ENCODE assay signal across 37 cellular contexts in genomic region chr13:105019073-105019472, GRCh38.
"Had no signal": no experiment of that assay in that cellular context is flagged by ENCODE, and none has a peak within 500 bp of the region (broad histone marks: within the 10 kb centered on the region; RNA-seq: fewer than 3 reads in every experiment).

No MANE protein-coding gene starts in this region.

- H3K9me3 ChIP-seq: adrenal gland, body of pancreas, breast epithelium had no signal

- H3K4me1 Mint-ChIP-seq: activated B cell treated with CpG ODN at 0.5 μM for 24 hours; activated CD4-positive, alpha-beta T cell treated with anti-CD3 and anti-CD28 coated beads, Interleukin-2, amount 10 ng/mL, durations not matched to agents 24 days and 14 days; activated naive CD8-positive, alpha-beta T cell treated with anti-CD3 and anti-CD28 coated beads for 36 hours; activated T-helper 17 cell treated with anti-CD3 and anti-CD28 coated beads, Interleukin-2, amount 50 U/mL, for 72 hours had no signal

- H3K27ac ChIP-seq: adrenal gland, body of pancreas, brain microvascular endothelial cell, breast epithelium, VCaP had no signal

- H3K27ac Mint-ChIP-seq: activated B cell treated with CpG ODN at 0.5 μM for 24 hours; activated CD4-positive, alpha-beta memory T cell treated with anti-CD3 and anti-CD28 coated beads for 36 hours; activated CD4-positive, alpha-beta T cell treated with anti-CD3 and anti-CD28 coated beads, Interleukin-2, amount 10 ng/mL, durations not matched to agents 24 days and 14 days; activated CD8-positive, alpha-beta T cell treated with anti-CD3 and anti-CD28 coated beads for 36 hours; activated naive CD4-positive, alpha-beta T cell treated with anti-CD3 and anti-CD28 coated beads for 36 hours; activated naive CD4-positive, alpha-beta T cell treated with anti-CD3 and anti-CD28 coated beads, Interleukin-2, amount 50 U/mL, for 72 hours; activated naive CD8-positive, alpha-beta T cell treated with anti-CD3 and anti-CD28 coated beads for 36 hours; activated T-cell treated with anti-CD3 and anti-CD28 coated beads, Interleukin-2, amount 50 U/mL, for 72 hours; activated T-helper 1 cell treated with anti-CD3 and anti-CD28 coated beads, Interleukin-12 subunit alpha, Interleukin-12 subunit beta, Interleukin-2, Interleukin-4 antibody, amounts not matched to agents 30 ng/mL and 10 ng/mL and 1 ng/mL, durations not matched to agents 14 hours and 24 hours and 36 hours; activated T-helper 17 cell treated with anti-CD3 and anti-CD28 coated beads, Interleukin-2, amount 50 U/mL, for 72 hours; T-helper 1 cell treated with Interleukin-12 subunit alpha and Interleukin-12 subunit beta and Interleukin-4 antibody, amounts not matched to agents 30 μg/mL and 1 μg/mL, for 36 hours; T-helper 2 cell treated with Interferon-gamma antibody and Interleukin-4, amounts not matched to agents 5 μg/mL and 100 μg/mL, for 36 hours had no signal

- H3K4me3 Mint-ChIP-seq: activated B cell treated with CpG ODN at 0.5 μM for 24 hours; activated CD4-positive, alpha-beta memory T cell treated with anti-CD3 and anti-CD28 coated beads for 36 hours; activated CD4-positive, alpha-beta T cell treated with anti-CD3 and anti-CD28 coated beads, Interleukin-2, amount 10 ng/mL, durations not matched to agents 24 days and 14 days; activated CD8-positive, alpha-beta T cell treated with anti-CD3 and anti-CD28 coated beads for 36 hours; activated naive CD4-positive, alpha-beta T cell treated with anti-CD3 and anti-CD28 coated beads for 36 hours; activated naive CD8-positive, alpha-beta T cell treated with anti-CD3 and anti-CD28 coated beads for 36 hours; activated T-cell treated with anti-CD3 and anti-CD28 coated beads, Interleukin-2, amount 50 U/mL, for 4 hours; activated T-cell treated with anti-CD3 and anti-CD28 coated beads, Interleukin-2, amount 50 U/mL, for 72 hours; activated T-helper 1 cell treated with anti-CD3 and anti-CD28 coated beads, Interleukin-12 subunit alpha, Interleukin-12 subunit beta, Interleukin-2, Interleukin-4 antibody, amounts not matched to agents 30 ng/mL and 10 ng/mL and 1 ng/mL, durations not matched to agents 14 hours and 24 hours and 36 hours; activated T-helper 17 cell treated with anti-CD3 and anti-CD28 coated beads, Interleukin-2, amount 50 U/mL, for 72 hours; T-helper 1 cell treated with Interleukin-12 subunit alpha and Interleukin-12 subunit beta and Interleukin-4 antibody, amounts not matched to agents 30 μg/mL and 1 μg/mL, for 36 hours; T-helper 2 cell treated with Interferon-gamma antibody and Interleukin-4, amounts not matched to agents 5 μg/mL and 100 μg/mL, for 36 hours had no signal

- ATAC-seq: activated CD8-positive, alpha-beta T cell treated with anti-CD3 and anti-CD28 coated beads for 36 hours; activated naive CD4-positive, alpha-beta T cell treated with anti-CD3 and anti-CD28 coated beads, Interleukin-2, amount 50 U/mL, for 72 hours; activated T-cell treated with anti-CD3 and anti-CD28 coated beads, Interleukin-2, amount 50 U/mL, for 4 hours; activated T-cell treated with anti-CD3 and anti-CD28 coated beads, Interleukin-2, amount 50 U/mL, for 72 hours; activated T-helper 17 cell treated with anti-CD3 and anti-CD28 coated beads, Interleukin-2, amount 50 U/mL, for 72 hours; body of pancreas had no signal

- DNase-seq: activated B cell treated with CpG ODN at 0.5 μM for 24 hours; activated CD4-positive, alpha-beta memory T cell treated with anti-CD3 and anti-CD28 coated beads for 36 hours; activated CD4-positive, alpha-beta T cell treated with anti-CD3 and anti-CD28 coated beads for 4 hours; activated CD4-positive, alpha-beta T cell treated with anti-CD3 and anti-CD28 coated beads, Interleukin-2, amount 10 ng/mL, durations not matched to agents 24 days and 14 days; activated CD4-positive, alpha-beta T cell treated with anti-CD3 and anti-CD28 coated beads, Interleukin-2, amount 50 U/mL, for 1 hour; activated CD4-positive, alpha-beta T cell treated with anti-CD3 and anti-CD28 coated beads, Interleukin-2, amount 50 U/mL, for 4 hours; activated CD4-positive, CD25-positive, alpha-beta regulatory T cell treated with anti-CD3 and anti-CD28 coated beads, Interleukin-2, amount 50 U/mL, for 72 hours; activated CD8-positive, alpha-beta memory T cell treated with anti-CD3 and anti-CD28 coated beads, Interleukin-2, amount 50 U/mL, for 4 hours; activated CD8-positive, alpha-beta T cell treated with anti-CD3 and anti-CD28 coated beads for 36 hours; activated effector memory CD4-positive, alpha-beta T cell treated with anti-CD3 and anti-CD28 coated beads, Interleukin-2, amount 50 U/mL, for 16 hours; activated gamma-delta T cell treated with Interleukin-2 at 50 U/mL for 16 hours; activated naive CD4-positive, alpha-beta T cell; activated naive CD4-positive, alpha-beta T cell treated with anti-CD3 and anti-CD28 coated beads for 36 hours; activated naive CD4-positive, alpha-beta T cell treated with anti-CD3 and anti-CD28 coated beads, Interleukin-2, amount 50 U/mL, for 16 hours; activated naive CD8-positive, alpha-beta T cell treated with anti-CD3 and anti-CD28 coated beads for 36 hours; activated T-cell treated with anti-CD3 and anti-CD28 coated beads for 4 hours; activated T-cell treated with anti-CD3 and anti-CD28 coated beads, Interleukin-2, amount 50 U/mL, for 1 hour; activated T-cell treated with anti-CD3 and anti-CD28 coated beads, Interleukin-2, amount 50 U/mL, for 4 hours; activated T-cell treated with anti-CD3 and anti-CD28 coated beads, Interleukin-2, amount 50 U/mL, for 72 hours; adrenal gland; amniotic stem cell; aorta; body of pancreas; brain microvascular endothelial cell; central memory CD4-positive, alpha-beta T cell; T-helper 1 cell; T-helper 2 cell; T-helper 9 cell had no signal

- H3K36me3 Mint-ChIP-seq: activated CD4-positive, alpha-beta memory T cell treated with anti-CD3 and anti-CD28 coated beads for 36 hours; activated naive CD4-positive, alpha-beta T cell treated with anti-CD3 and anti-CD28 coated beads, Interleukin-2, amount 50 U/mL, for 72 hours; activated naive CD8-positive, alpha-beta T cell treated with anti-CD3 and anti-CD28 coated beads for 36 hours had no signal

- H3K9me3 Mint-ChIP-seq: activated CD4-positive, alpha-beta memory T cell treated with anti-CD3 and anti-CD28 coated beads for 36 hours; activated CD4-positive, alpha-beta T cell treated with anti-CD3 and anti-CD28 coated beads, Interleukin-2, amount 10 ng/mL, durations not matched to agents 24 days and 14 days; activated naive CD4-positive, alpha-beta T cell treated with anti-CD3 and anti-CD28 coated beads for 36 hours; activated naive CD4-positive, alpha-beta T cell treated with anti-CD3 and anti-CD28 coated beads, Interleukin-2, amount 50 U/mL, for 72 hours; activated T-cell treated with anti-CD3 and anti-CD28 coated beads, Interleukin-2, amount 50 U/mL, for 4 hours; activated T-cell treated with anti-CD3 and anti-CD28 coated beads, Interleukin-2, amount 50 U/mL, for 72 hours; activated T-helper 1 cell treated with anti-CD3 and anti-CD28 coated beads, Interleukin-12 subunit alpha, Interleukin-12 subunit beta, Interleukin-2, Interleukin-4 antibody, amounts not matched to agents 30 ng/mL and 10 ng/mL and 1 ng/mL, durations not matched to agents 14 hours and 24 hours and 36 hours; activated T-helper 17 cell treated with anti-CD3 and anti-CD28 coated beads, Interleukin-2, amount 50 U/mL, for 72 hours; T-helper 1 cell treated with Interleukin-12 subunit alpha and Interleukin-12 subunit beta and Interleukin-4 antibody, amounts not matched to agents 30 μg/mL and 1 μg/mL, for 36 hours; T-helper 2 cell treated with Interferon-gamma antibody and Interleukin-4, amounts not matched to agents 5 μg/mL and 100 μg/mL, for 36 hours had no signal

- H3K27me3 Mint-ChIP-seq: activated B cell treated with CpG ODN at 0.5 μM for 24 hours; activated CD4-positive, alpha-beta memory T cell treated with anti-CD3 and anti-CD28 coated beads for 36 hours; activated CD4-positive, alpha-beta T cell treated with anti-CD3 and anti-CD28 coated beads, Interleukin-2, amount 10 ng/mL, durations not matched to agents 24 days and 14 days; activated CD8-positive, alpha-beta T cell treated with anti-CD3 and anti-CD28 coated beads for 36 hours; activated naive CD8-positive, alpha-beta T cell treated with anti-CD3 and anti-CD28 coated beads for 36 hours; activated T-helper 17 cell treated with anti-CD3 and anti-CD28 coated beads, Interleukin-2, amount 50 U/mL, for 72 hours had no signal

- H3K36me3 ChIP-seq: adrenal gland, brain microvascular endothelial cell, breast epithelium had no signal

- H3K4me3 ChIP-seq: adrenal gland, body of pancreas, breast epithelium had no signal

- H3K27me3 ChIP-seq: adrenal gland, body of pancreas, brain microvascular endothelial cell, breast epithelium had no signal

- FAIRE-seq: astrocyte, TTC549 had no signal

- H3K4me1 ChIP-seq: adrenal gland, body of pancreas, breast epithelium had no signal
